27 cellular contexts compared by ENCODE assay signal in the genomic region with DNA sequence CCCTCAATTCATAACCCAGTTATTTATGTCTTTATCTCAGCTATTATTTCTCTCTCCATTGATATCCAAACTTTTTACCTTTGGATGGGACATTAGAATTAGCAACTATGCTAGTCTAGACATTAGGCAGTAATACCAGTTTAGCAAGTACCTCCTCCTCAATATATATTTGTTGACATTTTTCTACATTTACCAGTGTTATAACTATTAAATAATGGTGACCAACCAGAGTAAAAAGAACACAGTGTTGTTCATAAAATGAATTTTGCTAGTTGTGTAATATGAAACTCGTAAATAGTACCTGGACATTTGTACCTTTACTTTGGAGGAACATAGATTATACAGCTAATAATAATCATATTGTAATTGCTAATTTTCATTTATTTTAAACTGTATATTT.
"Had no signal": no experiment of that assay in that cellular context is flagged by ENCODE, and none has a peak within 500 bp of the region (broad histone marks: within the 10 kb centered on the region; RNA-seq: fewer than 3 reads in every experiment).

No MANE protein-coding gene starts in this region.

- DNase-seq: colonic mucosa; cortex of kidney; dermis blood vessel endothelial cell; dorsolateral prefrontal cortex; effector CD4-positive, alpha-beta T cell; effector CD8-positive, alpha-beta T cell; effector memory CD4-positive, alpha-beta T cell; effector memory CD8-positive, alpha-beta T cell; endodermal cell; erythroblast; esophagus squamous epithelium; foreskin fibroblast; foreskin keratinocyte; foreskin melanocyte; gastrocnemius medialis; glutamatergic neuron; head of caudate nucleus; heart left ventricle; heart right ventricle had no signal

- ATAC-seq: effector memory CD8-positive, alpha-beta T cell; esophagus mucosa; foreskin keratinocyte; gastrocnemius medialis; gastroesophageal sphincter; heart left ventricle; heart right ventricle had no signal

- H3K4me3 ChIP-seq: colonic mucosa, coronary artery, dorsolateral prefrontal cortex, esophagus muscularis mucosa, esophagus squamous epithelium, gastrocnemius medialis, gastroesophageal sphincter, heart left ventricle, heart right ventricle, hepatocyte had no signal

- FAIRE-seq: colon, endometrium, endothelial cell of umbilical vein had no signal
